1 cellular context compared by ENCODE assay signal in genomic region chr17:49645654-49646053, GRCh38.
TF ChIP-seq lines count a peak whose summit lies in the region.

No MANE protein-coding gene starts in this region.

TF ChIP-seq in endothelial cell of umbilical vein, 7 proteins besides CTCF, POLR2A, EP300 and RAD21 (continued from another document):
- TF ChIP-seq MAX (IDR thresholded peaks at IDR 0.05; ENCODE audit: insufficient read depth, insufficient read length), result no peak
